ENCODE assay signal across 25 cellular contexts in genomic region chrX:104309169-104309568, GRCh38. TPM values are rescaled to one million over a fixed set of nuclear protein-coding genes. Genes with fewer than 3 reads are reported as not detected.
DNase-seq lines count a peak whose midpoint lies in the region; ATAC-seq and TF ChIP-seq lines count a peak whose summit lies in the region.
"Had no signal": no experiment of that assay in that cellular context is flagged by ENCODE, and none has a peak within 500 bp of the region (broad histone marks: within the 10 kb centered on the region; RNA-seq: fewer than 3 reads in every experiment).

No MANE protein-coding gene starts in this region.

- H3K79me2 ChIP-seq in mesendoderm (ENCODE audit: control insufficient read depth, insufficient read depth, low read length): no peaks in the 10 kb centered on the region

- H3K9me3 Mint-ChIP-seq in activated T-cell treated with anti-CD3 and anti-CD28 coated beads, Interleukin-2, amount 50 U/mL, for 4 hours: no peaks in the 10 kb centered on the region
- H3K9me3 Mint-ChIP-seq: activated CD4-positive, alpha-beta memory T cell treated with anti-CD3 and anti-CD28 coated beads, Interleukin-2, amount 10 ng/mL, durations not matched to agents 7 days and 5 days; IgD-negative memory B cell had no signal

- DNase-seq in ELR (ENCODE audit: low read depth) (peak; percentile 13), HuH-7 (ENCODE audit: low spot score) (peak; percentile 4), brain microvascular endothelial cell (no peak), mesendoderm (peak; percentile 31), epidermal melanocyte (ENCODE audit: insufficient read length, low spot score) (no peak), RWPE1 (ENCODE audit: low spot score) (no peak)
- no peak for DNase-seq in activated T-cell treated with anti-CD3 and anti-CD28 coated beads, Interleukin-2, amount 50 U/mL, for 4 hours
- DNase-seq: activated CD4-positive, alpha-beta memory T cell treated with anti-CD3 and anti-CD28 coated beads, Interleukin-2, amount 10 ng/mL, durations not matched to agents 7 days and 5 days; activated CD4-positive, CD25-positive, alpha-beta regulatory T cell; activated effector memory CD4-positive, alpha-beta T cell treated with Interleukin-2 at 50 U/mL for 16 hours; body of pancreas; DMS79 treated with DMSO at 0.1 percent for 48 hours; effector CD8-positive, alpha-beta T cell; HCEC 1CT; NCI-H1105; NCI-H2029; NCI-H2227 treated with DMSO at 0.1 percent for 48 hours; T-helper 9 cell; upper lobe of left lung had no signal

- no peaks in the 10 kb centered on the region for H3K27me3 Mint-ChIP-seq in activated T-cell treated with anti-CD3 and anti-CD28 coated beads, Interleukin-2, amount 50 U/mL, for 4 hours (ENCODE audit: low read depth)
- H3K27me3 Mint-ChIP-seq: activated CD4-positive, alpha-beta memory T cell treated with anti-CD3 and anti-CD28 coated beads, Interleukin-2, amount 10 ng/mL, durations not matched to agents 7 days and 5 days had no signal

- TF ChIP-seq CTCF in brain microvascular endothelial cell (IDR thresholded peaks at IDR 0.05; ENCODE audit: low read depth, low read length, missing control alignments) (peak; percentile 48), RWPE1 (conservative IDR thresholded peaks at IDR 0.05; ENCODE audit: low read depth) (no peak)

- H3K4me1 Mint-ChIP-seq in activated T-cell treated with anti-CD3 and anti-CD28 coated beads, Interleukin-2, amount 50 U/mL, for 4 hours (ENCODE audit: low read depth): peaks cover 2% of the 10 kb centered on the region
- H3K4me1 Mint-ChIP-seq: activated CD4-positive, alpha-beta memory T cell treated with anti-CD3 and anti-CD28 coated beads, Interleukin-2, amount 10 ng/mL, durations not matched to agents 7 days and 5 days; IgD-negative memory B cell had no signal

- H3K4ac ChIP-seq in mesendoderm (ENCODE audit: low read depth, low read length): no peak overlapping the region

- in situ Hi-C loops in brain microvascular endothelial cell (cut with HindIII; ENCODE audit: low pct_ligation_motif_present, low sequenced_read_pairs): no loop called here

- no peak overlapping the region for H4K8ac ChIP-seq in mesendoderm (ENCODE audit: low read depth, low read length)

- no peak for ATAC-seq in activated T-cell treated with anti-CD3 and anti-CD28 coated beads, Interleukin-2, amount 50 U/mL, for 4 hours
- no peak for ATAC-seq in HG03442 (IDR thresholded peaks at IDR 0.05; ENCODE audit: unreplicated experiment)
- ATAC-seq: body of pancreas, esophagus mucosa had no signal

- H3K27me3 ChIP-seq in brain microvascular endothelial cell (replicated peaks) (no peaks in the 10 kb centered on the region), mesendoderm (ENCODE audit: insufficient read depth, low read length, poor library complexity) (no peaks in the 10 kb centered on the region)
- H3K27me3 ChIP-seq: body of pancreas, upper lobe of left lung had no signal

- no peak overlapping the region for H2BK15ac ChIP-seq in mesendoderm (replicated peaks; ENCODE audit: low read depth)

- no peaks in the 10 kb centered on the region for H3K4me1 ChIP-seq in mesendoderm (ENCODE audit: control insufficient read depth, low read depth, low read length)
- H3K4me1 ChIP-seq: body of pancreas, upper lobe of left lung had no signal

- no peaks in the 10 kb centered on the region for H3K79me1 ChIP-seq in mesendoderm (ENCODE audit: low read length)

- H3K18ac ChIP-seq in mesendoderm (ENCODE audit: low read length): no peak overlapping the region

- POLR2A ChIA-PET in RWPE1 (lab: Yijun Ruan, JAX; ENCODE audit: low non-redundant PET): no interaction called here

- CTCF ChIA-PET in RWPE1 (lab: Yijun Ruan, JAX): no interaction called here

- H3K9ac ChIP-seq in mesendoderm (ENCODE audit: low read length): no peak overlapping the region

- no peak overlapping the region for H3K27ac ChIP-seq in brain microvascular endothelial cell
- H3K27ac ChIP-seq in mesendoderm (ENCODE audit: low read depth, low read length): no peak overlapping the region
- no peak overlapping the region for H3K27ac ChIP-seq in RWPE1
- H3K27ac ChIP-seq: body of pancreas, upper lobe of left lung had no signal

- H2AK5ac ChIP-seq in mesendoderm (ENCODE audit: low read length): no peak overlapping the region

- no peak overlapping the region for H2BK120ac ChIP-seq in mesendoderm (ENCODE audit: low read depth, low read length)

- no peak overlapping the region for H3K4me3 Mint-ChIP-seq in activated T-cell treated with anti-CD3 and anti-CD28 coated beads, Interleukin-2, amount 50 U/mL, for 4 hours
- H3K4me3 Mint-ChIP-seq: activated CD4-positive, alpha-beta memory T cell treated with anti-CD3 and anti-CD28 coated beads, Interleukin-2, amount 10 ng/mL, durations not matched to agents 7 days and 5 days; IgD-negative memory B cell had no signal

- H3K36me3 Mint-ChIP-seq in activated T-cell treated with anti-CD3 and anti-CD28 coated beads, Interleukin-2, amount 50 U/mL, for 4 hours (ENCODE audit: insufficient read depth): no peaks in the 10 kb centered on the region
- H3K36me3 Mint-ChIP-seq: IgD-negative memory B cell had no signal

- H3K4me2 ChIP-seq in mesendoderm (ENCODE audit: low read length): no peak overlapping the region

- H3K36me3 ChIP-seq in brain microvascular endothelial cell (replicated peaks) (no peaks in the 10 kb centered on the region), mesendoderm (ENCODE audit: control insufficient read depth, insufficient read depth, low read length) (no peaks in the 10 kb centered on the region)
- H3K36me3 ChIP-seq: upper lobe of left lung had no signal

- H3K4me3 ChIP-seq in brain microvascular endothelial cell (ENCODE audit: low read depth, low read length) (no peak overlapping the region), mesendoderm (ENCODE audit: low read length) (no peak overlapping the region)
- H3K4me3 ChIP-seq: body of pancreas, upper lobe of left lung had no signal

- no peak overlapping the region for H3K23ac ChIP-seq in mesendoderm (ENCODE audit: low read length)

- no peak overlapping the region for H2BK5ac ChIP-seq in mesendoderm (ENCODE audit: low read length)

- WGBS in mesendoderm (ENCODE audit: extremely low coverage, insufficient coverage, low lambda C conversion rate): no CpG with 5 or more reads among the region's 5 CpGs

- no peak overlapping the region for H3K56ac ChIP-seq in mesendoderm (ENCODE audit: low read length)

- no peak overlapping the region for H4K5ac ChIP-seq in mesendoderm (ENCODE audit: low read length)

RNA-seq across cellular contexts. Expression of gene ESX1, which starts 54.4 kb away (rescaled TPM):
- polyA plus RNA-seq in mesendoderm (2013, experiment 1 of 2): not detected
- 0.06 TPM for polyA plus RNA-seq in mesendoderm (2013, experiment 2 of 2)
- not detected for total RNA-seq in activated T-cell treated with anti-CD3 and anti-CD28 coated beads, Interleukin-2, amount 50 U/mL, for 4 hours
- total RNA-seq: activated CD4-positive, alpha-beta memory T cell treated with anti-CD3 and anti-CD28 coated beads, Interleukin-2, amount 10 ng/mL, durations not matched to agents 7 days and 5 days; body of pancreas; esophagus mucosa; lung microvascular endothelial cell; pulmonary artery endothelial cell; skeletal muscle tissue; upper lobe of left lung had no signal
- polyA plus RNA-seq: IgD-negative memory B cell had no signal

Comparison
In these comparisons a context has a peak if more than half of its experiments do, and no peak if none do; other contexts are left out.
1. DNase-seq: peak in ELR (single experiment), HuH-7 (single experiment) and mesendoderm (single experiment); none in brain microvascular endothelial cell (single experiment), epidermal melanocyte (single experiment), activated T-cell treated with anti-CD3 and anti-CD28 coated beads, Interleukin-2, amount 50 U/mL, for 4 hours (single experiment) and RWPE1 (single experiment).